Comparison of ENCODE assay signal across 7 cellular contexts in genomic region chr9:41229408-41230401, GRCh38. TPM values are rescaled to one million over a fixed set of nuclear protein-coding genes. Genes with fewer than 3 reads are reported as not detected.
A peak's percentile ranks its signal among the peaks of the same experiment; 100 is the strongest.
DNase-seq lines count a peak whose midpoint lies in the region; ATAC-seq and TF ChIP-seq lines count a peak whose summit lies in the region.

No MANE protein-coding gene starts in this region.

- H3K27me3 ChIP-seq in RWPE2 (ENCODE audit: insufficient read depth, poor library complexity, severe bottlenecking), result no peaks in the 10 kb centered on the region

- H3K4me3 Mint-ChIP-seq in stimulated activated effector memory CD8-positive, alpha-beta T cell treated with anti-CD3 and anti-CD28 coated beads, Interleukin-12 subunit alpha, Interleukin-12 subunit beta, amount 100 ng/mL, for 72 hours, result no peak overlapping the region

- ATAC-seq in GM19467 (IDR thresholded peaks at IDR 0.05; ENCODE audit: unreplicated experiment), result peak; percentile 43
- peak; percentile 48 for ATAC-seq in RWPE2 (ENCODE audit: low read depth)
- ATAC-seq in left cardiac atrium, result peak; percentile 71 to 87
- peak; percentile 75 for ATAC-seq in stimulated activated effector memory CD8-positive, alpha-beta T cell treated with anti-CD3 and anti-CD28 coated beads, Interleukin-12 subunit alpha, Interleukin-12 subunit beta, amount 100 ng/mL, for 72 hours
- ATAC-seq in GM18907 (IDR thresholded peaks at IDR 0.05; ENCODE audit: unreplicated experiment), result no peak
- no peak for ATAC-seq in GM21529 (IDR thresholded peaks at IDR 0.05; ENCODE audit: unreplicated experiment)

- no peak overlapping the region for H3K4me3 ChIP-seq in RWPE2 (ENCODE audit: severe bottlenecking)

- no peaks in the 10 kb centered on the region for H3K36me3 ChIP-seq in RWPE2 (ENCODE audit: low read depth)

- TF ChIP-seq CTCF in RWPE2 (IDR thresholded peaks at IDR 0.05; ENCODE audit: poor library complexity, severe bottlenecking), result no peak

- H3K4me1 Mint-ChIP-seq in stimulated activated effector memory CD8-positive, alpha-beta T cell treated with anti-CD3 and anti-CD28 coated beads, Interleukin-12 subunit alpha, Interleukin-12 subunit beta, amount 100 ng/mL, for 72 hours, result peaks cover 3% of the 10 kb centered on the region

- no peaks in the 10 kb centered on the region for H3K36me3 Mint-ChIP-seq in stimulated activated effector memory CD8-positive, alpha-beta T cell treated with anti-CD3 and anti-CD28 coated beads, Interleukin-12 subunit alpha, Interleukin-12 subunit beta, amount 100 ng/mL, for 72 hours

- no peak overlapping the region for H3K27ac Mint-ChIP-seq in stimulated activated effector memory CD8-positive, alpha-beta T cell treated with anti-CD3 and anti-CD28 coated beads, Interleukin-12 subunit alpha, Interleukin-12 subunit beta, amount 100 ng/mL, for 72 hours

- no peaks in the 10 kb centered on the region for H3K4me1 ChIP-seq in RWPE2 (ENCODE audit: insufficient read depth, poor library complexity, severe bottlenecking)

- intact Hi-C loops in left cardiac atrium (cut with DNase I), result no loop called here

- H3K27ac ChIP-seq in RWPE2 (ENCODE audit: poor library complexity, severe bottlenecking), result no peak overlapping the region

- DNase-seq in RWPE2 (ENCODE audit: low spot score) (peak; percentile 83), left cardiac atrium (peak; percentile 24), NCI-H2107 (lab: John Stamatoyannopoulos, UW) (no peak)
- DNase-seq in stimulated activated effector memory CD8-positive, alpha-beta T cell treated with anti-CD3 and anti-CD28 coated beads, Interleukin-12 subunit alpha, Interleukin-12 subunit beta, amount 100 ng/mL, for 72 hours (ENCODE audit: low spot score in 2 of 2), result no peak

- H3K9me3 ChIP-seq in RWPE2 (ENCODE audit: severe bottlenecking), result peaks cover 2% of the 10 kb centered on the region

- no peaks in the 10 kb centered on the region for H3K9me3 Mint-ChIP-seq in stimulated activated effector memory CD8-positive, alpha-beta T cell treated with anti-CD3 and anti-CD28 coated beads, Interleukin-12 subunit alpha, Interleukin-12 subunit beta, amount 100 ng/mL, for 72 hours

RNA-seq across cellular contexts. Expression of gene ZNG1F, which starts 40.6 kb away (rescaled TPM):
- 1 to 10 TPM; 2.0 to 2.9 TPM for total RNA-seq in left cardiac atrium

Comparison
In these comparisons a context has a peak if more than half of its experiments do, and no peak if none do; other contexts are left out.
1. ATAC-seq: peak in GM19467 (single experiment), RWPE2 (single experiment), left cardiac atrium (2 of 2) and stimulated activated effector memory CD8-positive, alpha-beta T cell treated with anti-CD3 and anti-CD28 coated beads, Interleukin-12 subunit alpha, Interleukin-12 subunit beta, amount 100 ng/mL, for 72 hours (single experiment); none in GM18907 (single experiment) and GM21529 (single experiment).
2. DNase-seq: peak in RWPE2 (single experiment) and left cardiac atrium (single experiment); none in stimulated activated effector memory CD8-positive, alpha-beta T cell treated with anti-CD3 and anti-CD28 coated beads, Interleukin-12 subunit alpha, Interleukin-12 subunit beta, amount 100 ng/mL, for 72 hours (0 of 2) and NCI-H2107 (single experiment).